24 cellular contexts compared by ENCODE assay signal in the genomic region with DNA sequence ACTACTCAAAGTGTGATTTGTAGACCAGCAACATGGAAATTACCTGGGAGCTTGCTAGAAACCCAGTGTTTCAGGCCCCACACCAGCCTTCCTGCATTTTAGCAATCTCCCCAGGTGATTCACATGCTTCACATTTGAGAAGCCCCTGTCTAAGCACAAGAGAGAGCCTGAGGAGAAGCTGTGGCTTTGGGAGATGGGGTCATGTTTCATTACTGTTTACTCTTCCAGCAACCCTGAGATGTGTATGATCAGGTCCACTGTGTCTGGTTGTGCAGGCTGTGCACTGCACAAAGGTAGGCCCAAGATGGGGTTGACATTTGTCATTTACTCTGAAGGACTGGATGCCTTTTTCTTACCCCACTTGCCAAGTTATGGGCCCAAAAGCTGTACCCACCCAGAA.
DNase-seq lines count a peak whose midpoint lies in the region; ATAC-seq, FAIRE-seq and TF ChIP-seq lines count a peak whose summit lies in the region.
"Had no signal": no experiment of that assay in that cellular context is flagged by ENCODE, and none has a peak within 500 bp of the region (broad histone marks: within the 10 kb centered on the region; RNA-seq: fewer than 3 reads in every experiment).

No MANE protein-coding gene starts in this region.

- H2BK5ac ChIP-seq in neuronal stem cell (ENCODE audit: low read length), result no peak overlapping the region

- no peaks in the 10 kb centered on the region for H3K79me2 ChIP-seq in PC-3 (ENCODE audit: low read length)

- no peak overlapping the region for H3K27ac ChIP-seq in PC-3 (ENCODE audit: low read length)
- H3K27ac ChIP-seq in neuronal stem cell (replicated peaks; ENCODE audit: low read length), result no peak overlapping the region
- H3K27ac ChIP-seq: PC-9, SJCRH30 had no signal

- no peak overlapping the region for H3K4me3 Mint-ChIP-seq in progenitor cell of endocrine pancreas (ENCODE audit: low read depth)
- H3K4me3 Mint-ChIP-seq: CD4-positive, CD25-positive, alpha-beta regulatory T cell had no signal

- no peaks in the 10 kb centered on the region for H3K27me3 Mint-ChIP-seq in progenitor cell of endocrine pancreas

- peak overlapping the region; percentile 23 for H3K18ac ChIP-seq in neuronal stem cell (ENCODE audit: low read length)

- no peak overlapping the region for H2BK15ac ChIP-seq in neuronal stem cell (ENCODE audit: low read length)

- H3K4me2 ChIP-seq in PC-3 (ENCODE audit: low read length) (no peak overlapping the region), neuronal stem cell (ENCODE audit: insufficient read depth, low read length, poor library complexity, severe bottlenecking) (no peak overlapping the region)
- H3K4me2 ChIP-seq: PC-9 had no signal

- no peak overlapping the region for H2BK120ac ChIP-seq in neuronal stem cell (ENCODE audit: low read depth, low read length)

- CTCF ChIA-PET in PC-3 (lab: Charles Lee), result no interaction called here

- peak; percentile 63 for FAIRE-seq in GM12891 (lab: Jason Lieb, UNC)
- FAIRE-seq: D721Med, GM19239, HepG2 had no signal

- H3K4me1 Mint-ChIP-seq in progenitor cell of endocrine pancreas (ENCODE audit: low read depth), result no peaks in the 10 kb centered on the region

- intact Hi-C loops in PC-3 (cut with micrococcal nuclease), result loop anchor here (10.0 kb wide), 2 partner anchors 63 to 93 kb away; no protein-coding TSS in a partner anchor

- no peak overlapping the region for H3K4me3 ChIP-seq in PC-3 (ENCODE audit: low read length)
- no peak overlapping the region for H3K4me3 ChIP-seq in neuronal stem cell (ENCODE audit: low read length in 2 of 2)
- H3K4me3 ChIP-seq: PC-9, SJCRH30 had no signal

- H3K9me3 ChIP-seq in PC-3 (ENCODE audit: low read length), result peaks cover 6% of the 10 kb centered on the region; the same call in 1 of the 2 replicates
- peaks cover 0 to 9% of the 10 kb centered on the region in 2 donors for H3K9me3 ChIP-seq in neuronal stem cell (replicated peaks in 1 of 2; ENCODE audit: control insufficient read depth in 2 of 2, insufficient read depth in 1 of 2, low read depth in 1 of 2, low read length in 2 of 2)
- H3K9me3 ChIP-seq: SJCRH30 had no signal

- DNase-seq in NCI-H2107 treated with DMSO at 0.1 percent for 48 hours (lab: John Stamatoyannopoulos, UW; ENCODE audit: unreplicated experiment) (peak; percentile 64), NCI-H2107 (lab: John Stamatoyannopoulos, UW) (no peak), GM12891 (ENCODE audit: insufficient read length, low spot score) (no peak), PC-3 (peak; percentile 79), neuronal stem cell (ENCODE audit: low spot score) (no peak), progenitor cell of endocrine pancreas (ENCODE audit: low spot score, unreplicated experiment) (no peak), NCI-H128 (lab: John Stamatoyannopoulos, UW; ENCODE audit: unreplicated experiment) (no peak)
- DNase-seq: CD4-positive, CD25-positive, alpha-beta regulatory T cell; DMS79 treated with DMSO at 0.1 percent for 48 hours; Karpas-422; NCI-H1092 treated with DMSO at 0.1 percent for 48 hours; NCI-H1436 treated with DMSO at 0.1 percent for 48 hours; NCI-H2029; NCI-H446; NCI-H524 treated with DMSO at 0.1 percent for 48 hours; NCI-H774; NK-92 treated with Interleukin-12 subunit alpha and Interleukin-12 subunit beta, amount 100 ng/mL, for 24 hours; PC-9; SJCRH30 had no signal

- no TSS peak for BruUV-seq in PC-3 (replicated peaks; lab: Mats Ljungman, UMichigan)

- H3K36me3 Mint-ChIP-seq in progenitor cell of endocrine pancreas (ENCODE audit: insufficient read depth), result peaks cover 1% of the 10 kb centered on the region
- H3K36me3 Mint-ChIP-seq: CD4-positive, CD25-positive, alpha-beta regulatory T cell had no signal

- no peak overlapping the region for H3K27ac Mint-ChIP-seq in progenitor cell of endocrine pancreas

- H3K4ac ChIP-seq in neuronal stem cell (ENCODE audit: low read length), result no peak overlapping the region

- no peak overlapping the region for H3K23ac ChIP-seq in neuronal stem cell (ENCODE audit: low read depth, low read length, poor library complexity)

- H4K91ac ChIP-seq in neuronal stem cell (ENCODE audit: low read depth, low read length, poor library complexity), result no peak overlapping the region

- TF ChIP-seq CTCF in PC-3 (conservative IDR thresholded peaks at IDR 0.05; ENCODE audit: low read depth, low read length) (no peak), progenitor cell of endocrine pancreas (IDR thresholded peaks at IDR 0.05; ENCODE audit: unreplicated experiment) (no peak)

- no peaks in the 10 kb centered on the region for H3F3A ChIP-seq in PC-3 (ENCODE audit: low read length, unreplicated experiment)

- H3K36me3 ChIP-seq in PC-3 (ENCODE audit: low read depth, low read length) (no peaks in the 10 kb centered on the region), neuronal stem cell (replicated peaks in 1 of 2; ENCODE audit: control insufficient read depth in 2 of 2, insufficient read depth in 2 of 2, low read length in 2 of 2) (no peaks in the 10 kb centered on the region)
- H3K36me3 ChIP-seq: SJCRH30 had no signal

- no peak overlapping the region for H2AK5ac ChIP-seq in neuronal stem cell (ENCODE audit: low read depth, low read length)

- H3K27me3 ChIP-seq in PC-3 (ENCODE audit: low read length), result no peaks in the 10 kb centered on the region
- H3K27me3 ChIP-seq in neuronal stem cell (ENCODE audit: control insufficient read depth in 3 of 3, insufficient read depth in 3 of 3, low read depth in 1 of 3, low read length in 3 of 3), result no peaks in the 10 kb centered on the region
- H3K27me3 ChIP-seq: SJCRH30 had no signal

- H2BK12ac ChIP-seq in neuronal stem cell (ENCODE audit: low read length), result no peak overlapping the region

- no peaks in the 10 kb centered on the region for H4K20me1 ChIP-seq in PC-3 (ENCODE audit: low read length)

- ATAC-seq in PC-3, result peak; percentile 84
- ATAC-seq: HepG2, Right ventricle myocardium inferior, SK-N-SH treated with all-trans-retinoic acid at 6 μM for 48 hours had no signal

- POLR2A ChIA-PET in PC-3 (lab: Charles Lee; ENCODE audit: unreplicated experiment), result interaction anchor here (0.6 kb wide), 1 partner anchor 1875 kb away, joined by 4 read pairs; no protein-coding TSS in a partner anchor

- no peak overlapping the region for H3K14ac ChIP-seq in neuronal stem cell (ENCODE audit: low read length)

- no peaks in the 10 kb centered on the region for H3K79me1 ChIP-seq in neuronal stem cell (ENCODE audit: low read depth, low read length)

- no peaks in the 10 kb centered on the region for H3K9me2 ChIP-seq in PC-3 (replicated peaks; ENCODE audit: low read length)

- H3K4me1 ChIP-seq in PC-3 (ENCODE audit: insufficient read depth, low read length) (peaks cover 19% of the 10 kb centered on the region), neuronal stem cell (ENCODE audit: control insufficient read depth in 2 of 2, insufficient read depth in 1 of 2, low read depth in 1 of 2, low read length in 2 of 2) (peaks cover 0 to 5% of the 10 kb centered on the region in 2 donors)

- H2AFZ ChIP-seq in PC-3 (ENCODE audit: low read length), result no peak overlapping the region
- H2AFZ ChIP-seq in neuronal stem cell (ENCODE audit: low read length), result no peak overlapping the region
- H2AFZ ChIP-seq: PC-9 had no signal

- TF ChIP-seq POLR2A in GM12891 (IDR thresholded peaks at IDR 0.05; ENCODE audit: low read depth, low read length), result no peak

- H3K9ac ChIP-seq in PC-3 (ENCODE audit: low read length), result no peak overlapping the region
- no peak overlapping the region for H3K9ac ChIP-seq in neuronal stem cell (ENCODE audit: low read depth, low read length, poor library complexity)

- H3K9me3 Mint-ChIP-seq in progenitor cell of endocrine pancreas (ENCODE audit: low read depth), result peaks cover 10% of the 10 kb centered on the region

- no peak overlapping the region for H4K8ac ChIP-seq in neuronal stem cell (ENCODE audit: low read depth, low read length)

TF ChIP-seq in GM12891, 5 proteins besides CTCF, POLR2A, EP300 and RAD21:
- TF ChIP-seq POU2F2 (IDR thresholded peaks at IDR 0.05; ENCODE audit: low read depth, low read length) (no peak), TAF1 (IDR thresholded peaks at IDR 0.05; ENCODE audit: low read depth, low read length) (no peak)

Comparison
In these comparisons a context has a peak if more than half of its experiments do, and no peak if none do; other contexts are left out.
1. DNase-seq: peak in NCI-H2107 treated with DMSO at 0.1 percent for 48 hours (single experiment) and PC-3 (single experiment); none in NCI-H2107 (single experiment), GM12891 (single experiment), neuronal stem cell (single experiment), progenitor cell of endocrine pancreas (single experiment) and NCI-H128 (single experiment).